ENCODE assay signal across 8 cellular contexts in the genomic region with DNA sequence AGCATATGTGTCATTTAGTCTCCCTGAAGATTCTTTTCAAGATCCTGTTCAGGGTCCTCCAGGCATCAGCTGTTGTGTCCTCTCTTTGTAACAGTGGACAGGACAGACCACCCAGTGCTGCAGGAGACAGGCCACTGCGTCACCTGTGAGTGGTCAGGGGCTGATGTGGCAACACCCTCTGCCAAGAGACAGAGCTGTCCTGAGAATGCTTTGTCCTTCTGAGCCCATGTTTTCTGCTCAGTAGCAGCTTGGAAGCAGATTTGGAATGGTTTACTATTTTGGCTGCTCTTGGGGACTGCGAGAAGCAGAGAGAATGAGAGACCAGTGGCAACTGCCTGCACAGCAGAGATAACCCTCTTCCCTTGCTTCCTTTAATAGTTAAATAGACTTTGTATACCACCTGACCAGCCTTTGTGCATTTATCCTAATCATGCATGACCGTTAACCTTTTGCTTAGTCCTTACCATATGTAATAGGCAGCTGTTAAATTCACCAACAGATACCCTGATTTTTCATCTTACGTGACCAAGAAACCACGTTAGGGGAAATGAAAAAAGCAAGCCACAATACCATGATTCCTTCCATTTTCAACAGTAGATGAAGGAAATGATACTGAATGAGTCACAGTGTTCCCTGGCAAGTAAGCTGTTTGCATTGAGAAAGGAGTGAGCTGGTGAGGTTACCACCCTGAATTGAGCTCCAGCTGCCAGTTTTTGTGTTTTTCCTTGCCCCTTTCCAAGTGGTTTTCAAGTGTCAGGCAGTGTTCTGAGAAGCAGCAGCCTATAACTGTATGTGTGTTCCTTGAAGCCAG. TPM values are rescaled to one million over a fixed set of nuclear protein-coding genes. Genes with fewer than 3 reads are reported as not detected.
A peak's percentile ranks its signal among the peaks of the same experiment; 100 is the strongest.
DNase-seq lines count a peak whose midpoint lies in the region; ATAC-seq, FAIRE-seq and TF ChIP-seq lines count a peak whose summit lies in the region.

No MANE protein-coding gene starts in this region.

- H3K9me2 ChIP-seq in MM.1S (replicated peaks; ENCODE audit: insufficient read depth, low read length): no peaks in the 10 kb centered on the region

- peak overlapping the region in 1 of 2 donors; percentile 53 for H3K27ac ChIP-seq in right atrium auricular region
- peak overlapping the region; percentile 3; the same call in 1 of the 2 replicates for H3K27ac ChIP-seq in MM.1S (ENCODE audit: low read length)
- H3K27ac ChIP-seq in small intestine (ENCODE audit: low read depth in 1 of 2, low read length in 1 of 2): no peak overlapping the region

- H3K9ac ChIP-seq in MM.1S (ENCODE audit: low read length): no peak overlapping the region

- H2AFZ ChIP-seq in MM.1S (ENCODE audit: low read length): no peak overlapping the region

- TF ChIP-seq CTCF in right atrium auricular region (IDR thresholded peaks at IDR 0.05): no peak
- no peak for TF ChIP-seq CTCF in MM.1S (IDR thresholded peaks at IDR 0.05; ENCODE audit: low read length)
- TF ChIP-seq CTCF in astrocyte of the cerebellum (IDR thresholded peaks at IDR 0.05; ENCODE audit: low read depth, low read length, missing control alignments): no peak

- no peak for FAIRE-seq in small intestine (lab: Jason Lieb, UNC)

- H3K4me3 ChIP-seq in right atrium auricular region (no peak overlapping the region), MM.1S (ENCODE audit: low read length) (no peak overlapping the region), astrocyte of the cerebellum (ENCODE audit: low read depth, low read length) (no peak overlapping the region), small intestine (ENCODE audit: low read depth in 1 of 2, low read length in 2 of 2) (no peak overlapping the region)

- H3K36me3 Mint-ChIP-seq in T-helper 17 cell (ENCODE audit: low read depth): no peaks in the 10 kb centered on the region

- H4K20me1 ChIP-seq in MM.1S (ENCODE audit: insufficient read depth, low read length): no peaks in the 10 kb centered on the region

- no peaks in the 10 kb centered on the region for H3F3A ChIP-seq in MM.1S (ENCODE audit: insufficient read depth, low read length)

- H3K79me2 ChIP-seq in MM.1S (ENCODE audit: low read length): no peaks in the 10 kb centered on the region

- no peak overlapping the region for H3K4me3 Mint-ChIP-seq in T-helper 17 cell

- H3K4me2 ChIP-seq in MM.1S (ENCODE audit: low read depth, low read length): no peak overlapping the region

- H3K36me3 ChIP-seq in right atrium auricular region (no peaks in the 10 kb centered on the region), MM.1S (replicated peaks; ENCODE audit: insufficient read depth, low read length) (no peaks in the 10 kb centered on the region), small intestine (ENCODE audit: control insufficient read depth in 2 of 2, insufficient read depth in 2 of 2, low read length in 2 of 2) (no peaks in the 10 kb centered on the region)

- H3K27me3 Mint-ChIP-seq in T-helper 17 cell: no peaks in the 10 kb centered on the region

- H3K4me1 Mint-ChIP-seq in T-helper 17 cell: peaks cover 3% of the 10 kb centered on the region

- ATAC-seq in Right ventricle myocardium inferior: peak; percentile 26
- ATAC-seq in HG02571 (IDR thresholded peaks at IDR 0.05; ENCODE audit: unreplicated experiment): peak; percentile 92
- peak; percentile 43 for ATAC-seq in left lobe of liver
- no peak for ATAC-seq in T-helper 17 cell

- WGBS in small intestine, 3 donors: 65 to 70% (median 66%) methylated on average over 5 of the region's 5 CpGs

- H3K4me1 ChIP-seq in right atrium auricular region: peaks cover 0 to 35% of the 10 kb centered on the region in 2 donors
- H3K4me1 ChIP-seq in MM.1S (ENCODE audit: low read length): peaks cover 9% of the 10 kb centered on the region
- no peaks in the 10 kb centered on the region for H3K4me1 ChIP-seq in small intestine (ENCODE audit: control insufficient read depth in 2 of 2, insufficient read depth in 1 of 2, low read depth in 1 of 2, low read length in 1 of 2)

- H3K27me3 ChIP-seq in right atrium auricular region: no peaks in the 10 kb centered on the region
- H3K27me3 ChIP-seq in MM.1S (replicated peaks; ENCODE audit: insufficient read depth, low read length): no peaks in the 10 kb centered on the region
- H3K27me3 ChIP-seq in small intestine (ENCODE audit: control insufficient read depth in 2 of 2, insufficient read depth in 2 of 2, low read length in 2 of 2): no peaks in the 10 kb centered on the region

- no peak overlapping the region for H3K27ac Mint-ChIP-seq in T-helper 17 cell

- in situ Hi-C loops in astrocyte of the cerebellum (cut with HindIII; ENCODE audit: low sequenced_read_pairs): no loop called here

- no peaks in the 10 kb centered on the region for H3K9me3 ChIP-seq in right atrium auricular region
- H3K9me3 ChIP-seq in MM.1S (replicated peaks; ENCODE audit: insufficient read depth, low read length): no peaks in the 10 kb centered on the region
- H3K9me3 ChIP-seq in small intestine (ENCODE audit: control insufficient read depth, low read depth): no peaks in the 10 kb centered on the region
- no peaks in the 10 kb centered on the region for H3K9me3 ChIP-seq in T-helper 17 cell (ENCODE audit: control insufficient read depth, low read length, poor library complexity, severe bottlenecking)

- intact Hi-C loops in Right ventricle myocardium inferior (cut with DNase I): no loop called here

- DNase-seq in Right ventricle myocardium inferior (ENCODE audit: missing footprints) (no peak), right atrium auricular region (ENCODE audit: low spot score) (no peak), MM.1S (peak; percentile 25), astrocyte of the cerebellum (ENCODE audit: low read depth) (peak; percentile 65), left lobe of liver (ENCODE audit: low spot score) (no peak), small intestine (no peak), T-helper 17 cell (no peak)

RNA-seq across cellular contexts. Expression of a gene that starts 35.5 kb away (rescaled TPM):
- total RNA-seq in Right ventricle myocardium inferior (51.8 TPM), right atrium auricular region (10 to 100 TPM; 27.6 to 70.2 TPM), left lobe of liver (0.33 TPM), T-helper 17 cell (1 to 10 TPM in 1 of 2 donors, not detected in 1; 1.4 TPM)
- polyA plus RNA-seq in small intestine: 1 to 10 TPM in 1 of 3 donors, under 1 TPM in 1, not detected in 1; 0.81 to 4.3 TPM

Comparison
In these comparisons a context has a peak if more than half of its experiments do, and no peak if none do; other contexts are left out.
1. DNase-seq: peak in MM.1S (single experiment) and astrocyte of the cerebellum (single experiment); none in Right ventricle myocardium inferior (single experiment), right atrium auricular region (single experiment), left lobe of liver (single experiment), small intestine (single experiment) and T-helper 17 cell (0 of 3).
2. RNA of a gene that starts 35.5 kb away (total RNA-seq): 27.6 to 70.2 TPM in right atrium auricular region and 51.8 TPM in Right ventricle myocardium inferior (single experiment); 1.4 TPM in T-helper 17 cell and 0.33 TPM in left lobe of liver (single experiment); every median in the first group is over 10 times any median in the second.